17 cellular contexts compared by ENCODE assay signal in the genomic region with DNA sequence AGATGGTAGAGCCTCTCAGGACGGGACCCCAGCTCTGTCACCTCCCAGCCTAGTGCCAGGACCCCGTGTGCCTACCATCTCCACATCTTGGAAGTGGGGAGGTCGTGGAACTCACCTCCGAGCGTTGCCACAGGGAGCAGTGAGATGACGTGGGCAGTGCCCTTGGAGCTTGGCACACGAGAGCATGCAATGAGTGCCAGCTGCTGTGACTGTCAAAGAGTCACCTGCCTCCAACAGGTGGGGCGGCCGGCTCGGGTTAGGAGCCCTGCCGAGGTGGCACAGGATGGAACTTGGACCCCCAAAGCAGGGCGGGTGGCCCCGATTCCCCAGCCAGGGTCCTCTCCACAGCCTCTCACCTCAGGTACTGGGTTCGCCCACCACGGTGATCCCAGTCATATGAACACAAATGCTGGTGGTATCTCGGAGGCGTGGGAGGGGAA. TPM values are rescaled to one million over a fixed set of nuclear protein-coding genes. Genes with fewer than 3 reads are reported as not detected.
DNase-seq lines count a peak whose midpoint lies in the region; ATAC-seq and TF ChIP-seq lines count a peak whose summit lies in the region.
"Had no signal": no experiment of that assay in that cellular context is flagged by ENCODE, and none has a peak within 500 bp of the region (broad histone marks: within the 10 kb centered on the region; RNA-seq: fewer than 3 reads in every experiment).

No MANE protein-coding gene starts in this region.

- TF ChIP-seq POLR2A in NB4 (IDR thresholded peaks at IDR 0.05; ENCODE audit: extremely low read depth, insufficient read length): no peak

- H3K4me1 Mint-ChIP-seq in CD8-positive, alpha-beta T cell (ENCODE audit: low read depth): peaks cover 22% of the 10 kb centered on the region
- H3K4me1 Mint-ChIP-seq in glutamatergic neuron (ENCODE audit: low read depth, unreplicated experiment): peaks cover 9% of the 10 kb centered on the region

- no peak for DNase-seq in CD8-positive, alpha-beta T cell
- DNase-seq in NB4 (ENCODE audit: low read depth) (peak; percentile 8), glutamatergic neuron (no peak), posterior vena cava (ENCODE audit: low spot score) (peak; percentile 68), NCI-H446 treated with DMSO at 0.1 percent for 48 hours (lab: John Stamatoyannopoulos, UW) (no peak), right atrium auricular region (ENCODE audit: low spot score) (no peak), foreskin melanocyte (no peak)
- DNase-seq: CD4-positive, CD25-positive, alpha-beta regulatory T cell; DMS53; GM23248; HCEC 1CT; NCI-H1417 treated with DMSO at 0.1 percent for 48 hours; NCI-H2029 treated with DMSO at 0.1 percent for 48 hours; NCI-H2171 treated with DMSO at 0.1 percent for 48 hours; NCI-H774 had no signal

- H3K27ac ChIP-seq in CD8-positive, alpha-beta T cell (ENCODE audit: low read depth, low read length): no peak overlapping the region
- H3K27ac ChIP-seq in right atrium auricular region: no peak overlapping the region
- H3K27ac ChIP-seq: GM23248 had no signal

- H3K4me1 ChIP-seq in CD8-positive, alpha-beta T cell (ENCODE audit: insufficient read depth, low read length): peaks cover 12% of the 10 kb centered on the region
- peaks cover 0 to 17% of the 10 kb centered on the region in 2 donors for H3K4me1 ChIP-seq in right atrium auricular region

- CTCF ChIA-PET in CD8-positive, alpha-beta T cell (lab: Charles Lee): interaction anchor here (1.3 to 2.7 kb wide), 3 partner anchors 10 to 24 kb away, joined by 4 to 9 read pairs (median 5); no protein-coding TSS in a partner anchor

- peak overlapping the region; percentile 18 for H3K27ac Mint-ChIP-seq in CD8-positive, alpha-beta T cell
- peak overlapping the region; percentile 83 for H3K27ac Mint-ChIP-seq in glutamatergic neuron (ENCODE audit: unreplicated experiment)
- H3K27ac Mint-ChIP-seq: B cell; CD4-positive, CD25-positive, alpha-beta regulatory T cell had no signal

- no peak for ATAC-seq in CD8-positive, alpha-beta T cell
- ATAC-seq in GM19351 (IDR thresholded peaks at IDR 0.05; ENCODE audit: unreplicated experiment): no peak

- peaks cover 74% of the 10 kb centered on the region for H3K36me3 Mint-ChIP-seq in CD8-positive, alpha-beta T cell
- H3K36me3 Mint-ChIP-seq in glutamatergic neuron (ENCODE audit: unreplicated experiment): peaks cover 7% of the 10 kb centered on the region

- POLR2A ChIA-PET in CD8-positive, alpha-beta T cell (lab: Charles Lee): interaction anchor here (0.8 to 1.2 kb wide), 2 partner anchors 10 to 14 kb away, joined by 3 read pairs; a partner anchor contains a TSS

- TF ChIP-seq CTCF in CD8-positive, alpha-beta T cell (IDR thresholded peaks at IDR 0.05): no peak
- TF ChIP-seq CTCF in NB4 (IDR thresholded peaks at IDR 0.05; ENCODE audit: low read depth, low read length) (no peak), glutamatergic neuron (IDR thresholded peaks at IDR 0.05; ENCODE audit: partially characterized antibody, unreplicated experiment) (no peak), right atrium auricular region (IDR thresholded peaks at IDR 0.05) (no peak)

- H3K4me3 Mint-ChIP-seq in CD8-positive, alpha-beta T cell: no peak overlapping the region
- no peak overlapping the region for H3K4me3 Mint-ChIP-seq in glutamatergic neuron (ENCODE audit: unreplicated experiment)
- H3K4me3 Mint-ChIP-seq: B cell; CD4-positive, CD25-positive, alpha-beta regulatory T cell had no signal

- intact Hi-C loops in CD8-positive, alpha-beta T cell (cut with DNase I, micrococcal nuclease): loop anchor here in 1 of 2 experiments (10.0 kb wide), 1 partner anchor 1208 kb away; a partner anchor contains a TSS
- intact Hi-C loops in posterior vena cava (cut with DNase I): no loop called here

- H3K36me3 ChIP-seq in CD8-positive, alpha-beta T cell (ENCODE audit: insufficient read depth, low read length): peaks cover 61% of the 10 kb centered on the region
- peaks cover 60% of the 10 kb centered on the region for H3K36me3 ChIP-seq in right atrium auricular region

- no peaks in the 10 kb centered on the region for H3K9me3 Mint-ChIP-seq in CD8-positive, alpha-beta T cell
- H3K9me3 Mint-ChIP-seq in glutamatergic neuron (ENCODE audit: unreplicated experiment): peaks cover 11% of the 10 kb centered on the region

- H3K4me3 ChIP-seq in CD8-positive, alpha-beta T cell (ENCODE audit: low read depth, low read length): no peak overlapping the region
- H3K4me3 ChIP-seq in NB4 (ENCODE audit: low read depth, low read length): no peak overlapping the region
- H3K4me3 ChIP-seq in right atrium auricular region: no peak overlapping the region
- H3K4me3 ChIP-seq: GM23248 had no signal

- no peaks in the 10 kb centered on the region for H3K27me3 ChIP-seq in CD8-positive, alpha-beta T cell (ENCODE audit: insufficient read depth, low read length)
- H3K27me3 ChIP-seq in right atrium auricular region: no peaks in the 10 kb centered on the region

- H3K27me3 Mint-ChIP-seq in CD8-positive, alpha-beta T cell (ENCODE audit: low read depth): no peaks in the 10 kb centered on the region
- H3K27me3 Mint-ChIP-seq in glutamatergic neuron (ENCODE audit: unreplicated experiment): peaks cover 10% of the 10 kb centered on the region
- H3K27me3 Mint-ChIP-seq: B cell; CD4-positive, CD25-positive, alpha-beta regulatory T cell had no signal

- H3K9me3 ChIP-seq in CD8-positive, alpha-beta T cell (ENCODE audit: low read length): no peaks in the 10 kb centered on the region
- H3K9me3 ChIP-seq in right atrium auricular region: no peaks in the 10 kb centered on the region

RNA-seq across cellular contexts. Expression of a gene that starts 5.5 kb away (rescaled TPM):
- 10 to 100 TPM; 64.2 to 66.5 TPM for total RNA-seq in CD8-positive, alpha-beta T cell
- total RNA-seq in glutamatergic neuron (ENCODE audit: unreplicated experiment) (38.9 TPM), posterior vena cava (10 to 100 TPM; 23.4 to 24.1 TPM), right atrium auricular region (10 to 100 TPM; 25.4 to 36.4 TPM)

RNA-seq across cellular contexts. Expression of a gene that starts 13.8 kb away (rescaled TPM):
- total RNA-seq in CD8-positive, alpha-beta T cell: 1 to 10 TPM; 3.3 to 3.6 TPM
- 12.0 TPM for total RNA-seq in glutamatergic neuron (ENCODE audit: unreplicated experiment)
- 1 to 10 TPM; 6.6 to 6.9 TPM for total RNA-seq in posterior vena cava
- total RNA-seq in right atrium auricular region: 10 to 100 TPM; 11.8 to 12.8 TPM

RNA-seq across cellular contexts. Expression of a gene that starts 22.7 kb away (rescaled TPM):
- total RNA-seq in CD8-positive, alpha-beta T cell: 10 to 100 TPM; 19.3 to 19.6 TPM
- total RNA-seq in glutamatergic neuron (ENCODE audit: unreplicated experiment) (51.2 TPM), posterior vena cava (10 to 100 TPM; 21.9 to 22.4 TPM), right atrium auricular region (10 to 100 TPM; 24.4 to 31.8 TPM)

RNA-seq across cellular contexts. Expression of a gene that starts 23.0 kb away (rescaled TPM):
- 10 to 100 TPM; 44.9 to 50.0 TPM for total RNA-seq in CD8-positive, alpha-beta T cell
- total RNA-seq in glutamatergic neuron (ENCODE audit: unreplicated experiment) (19.6 TPM), posterior vena cava (10 to 100 TPM; 14.3 to 15.9 TPM), right atrium auricular region (1 to 10 TPM; 5.9 to 6.6 TPM)

RNA-seq across cellular contexts. Expression of a gene that starts 35.0 kb away (rescaled TPM):
- under 1 TPM; 0.60 to 0.92 TPM for total RNA-seq in CD8-positive, alpha-beta T cell
- total RNA-seq in glutamatergic neuron (ENCODE audit: unreplicated experiment): not detected
- total RNA-seq in posterior vena cava: under 1 TPM; 0.51 to 0.57 TPM
- not detected for total RNA-seq in right atrium auricular region
- total RNA-seq: GM23248 had no signal

Comparison
In these comparisons a context has a peak if more than half of its experiments do, and no peak if none do; other contexts are left out.
1. DNase-seq: peak in NB4 (single experiment) and posterior vena cava (single experiment); none in CD8-positive, alpha-beta T cell (0 of 7), glutamatergic neuron (single experiment), NCI-H446 treated with DMSO at 0.1 percent for 48 hours (single experiment), right atrium auricular region (single experiment) and foreskin melanocyte (single experiment).